Comparison of ENCODE assay signal across 24 cellular contexts in genomic region chr12:53187145-53187899, GRCh38. TPM values are rescaled to one million over a fixed set of nuclear protein-coding genes. Genes with fewer than 3 reads are reported as not detected.
DNase-seq lines count a peak whose midpoint lies in the region; TF ChIP-seq lines count a peak whose summit lies in the region.
"Had no signal": no experiment of that assay in that cellular context is flagged by ENCODE, and none has a peak within 500 bp of the region (broad histone marks: within the 10 kb centered on the region; RNA-seq: fewer than 3 reads in every experiment).

No MANE protein-coding gene starts in this region.

- H2BK20ac ChIP-seq in H9 (ENCODE audit: low read depth, low read length, poor library complexity, severe bottlenecking), result no peak overlapping the region

- no peak overlapping the region for H4K12ac ChIP-seq in trophoblast cell (ENCODE audit: low read depth, low read length)

- no peaks in the 10 kb centered on the region for H3K27me3 ChIP-seq in trophoblast cell (ENCODE audit: insufficient read depth, low read length)
- H3K27me3 ChIP-seq in H9 (ENCODE audit: insufficient read depth, low read length), result no peaks in the 10 kb centered on the region
- H3K27me3 ChIP-seq: suprapubic skin, upper lobe of right lung had no signal

- no peak overlapping the region for H3K4me3 Mint-ChIP-seq in chondrocyte (ENCODE audit: unreplicated experiment)
- H3K4me3 Mint-ChIP-seq in H9, result no peak overlapping the region
- H3K4me3 Mint-ChIP-seq: activated T-helper 1 cell treated with anti-CD3 and anti-CD28 coated beads, Interleukin-12 subunit alpha, Interleukin-12 subunit beta, Interleukin-2, Interleukin-4 antibody, amounts not matched to agents 30 ng/mL and 10 ng/mL and 1 ng/mL, durations not matched to agents 14 hours and 24 hours and 36 hours; immature natural killer cell; stimulated activated memory B cell treated with anti-CD40 and anti-IgM and Interleukin-4, amounts not matched to agents 10 μg/mL and 1 μg/mL and 100 μg/mL, for 72 hours; T-helper 1 cell treated with Interleukin-12 subunit alpha and Interleukin-12 subunit beta and Interleukin-4 antibody, amounts not matched to agents 30 μg/mL and 1 μg/mL, for 36 hours had no signal

- H4K20me1 ChIP-seq in H9 (ENCODE audit: control insufficient read depth, insufficient read depth, insufficient read length), result no peaks in the 10 kb centered on the region

- DNase-seq in activated CD8-positive, alpha-beta memory T cell treated with anti-CD3 and anti-CD28 coated beads for 24 hours, result peak; percentile 41
- DNase-seq in activated CD8-positive, alpha-beta memory T cell treated with anti-CD3 and anti-CD28 coated beads, Interleukin-2, amount 50 U/mL, for 4 hours, result no peak
- DNase-seq in ELF-1 (ENCODE audit: low read depth, low spot score) (peak; percentile 48), chondrocyte (ENCODE audit: low spot score) (no peak), trophoblast cell (peak; percentile 98 to 99), KBM-7 (no peak), CD1c-positive myeloid dendritic cell (ENCODE audit: extremely low spot score) (no peak), H9 (no peak)
- DNase-seq: activated naive CD4-positive, alpha-beta T cell treated with Interleukin-2 at 50 U/mL for 16 hours; amygdala; COR-L47; immature natural killer cell; IMR-90; NCI-H146; NCI-H2107; Right ventricle myocardium superior; stimulated activated CD4-positive, alpha-beta T cell treated with anti-CD3 and anti-CD28 coated beads, Interleukin-15, amount 100 ng/mL, for 24 hours; upper lobe of right lung had no signal

- WGBS in trophoblast cell (ENCODE audit: extremely low coverage, insufficient coverage, insufficient read length), result no CpG with 5 or more reads among the region's 15 CpGs
- no CpG with 5 or more reads among the region's 15 CpGs for WGBS in H9 (ENCODE audit: extremely low coverage, insufficient read length, low lambda C conversion rate)

- H3K9me3 Mint-ChIP-seq in chondrocyte (ENCODE audit: low read depth) (no peaks in the 10 kb centered on the region), H9 (no peaks in the 10 kb centered on the region)
- H3K9me3 Mint-ChIP-seq: activated T-helper 1 cell treated with anti-CD3 and anti-CD28 coated beads, Interleukin-12 subunit alpha, Interleukin-12 subunit beta, Interleukin-2, Interleukin-4 antibody, amounts not matched to agents 30 ng/mL and 10 ng/mL and 1 ng/mL, durations not matched to agents 14 hours and 24 hours and 36 hours; immature natural killer cell; stimulated activated memory B cell treated with anti-CD40 and anti-IgM and Interleukin-4, amounts not matched to agents 10 μg/mL and 1 μg/mL and 100 μg/mL, for 72 hours; T-helper 1 cell treated with Interleukin-12 subunit alpha and Interleukin-12 subunit beta and Interleukin-4 antibody, amounts not matched to agents 30 μg/mL and 1 μg/mL, for 36 hours had no signal

- H3K18ac ChIP-seq in trophoblast cell (ENCODE audit: low read length) (no peak overlapping the region), H9 (ENCODE audit: insufficient read length, low read depth, low read length) (no peak overlapping the region)

- H2BK120ac ChIP-seq in trophoblast cell (ENCODE audit: insufficient read depth, low read length, poor library complexity) (no peak overlapping the region), H9 (ENCODE audit: low read depth, low read length, poor library complexity, severe bottlenecking) (no peak overlapping the region)

- H2BK12ac ChIP-seq in trophoblast cell (ENCODE audit: low read length), result no peak overlapping the region
- H2BK12ac ChIP-seq in H9 (ENCODE audit: insufficient read length, low read depth, low read length), result no peak overlapping the region

- H3K27me3 Mint-ChIP-seq in chondrocyte (ENCODE audit: low read depth) (no peaks in the 10 kb centered on the region), H9 (ENCODE audit: low read depth) (peaks cover 16% of the 10 kb centered on the region)
- H3K27me3 Mint-ChIP-seq: stimulated activated memory B cell treated with anti-CD40 and anti-IgM and Interleukin-4, amounts not matched to agents 10 μg/mL and 1 μg/mL and 100 μg/mL, for 72 hours had no signal

- H3K36me3 Mint-ChIP-seq in chondrocyte (ENCODE audit: low read depth) (peaks cover 29% of the 10 kb centered on the region), H9 (ENCODE audit: insufficient read depth in 1 of 3, low read depth in 3 of 3) (peaks cover 34 to 56% (median 49%) of the 10 kb centered on the region in 3 experiments; a peak in 6 of 7 replicates)

- H3K36me3 ChIP-seq in trophoblast cell (ENCODE audit: control insufficient read depth in 1 of 2, insufficient read depth in 2 of 2, low read length in 2 of 2), result peaks cover 27 to 47% of the 10 kb centered on the region in 2 experiments

- H2BK15ac ChIP-seq in H9 (ENCODE audit: low read depth, low read length), result no peak overlapping the region

- H4K8ac ChIP-seq in trophoblast cell (ENCODE audit: low read depth, low read length) (no peak overlapping the region), H9 (replicated peaks; ENCODE audit: insufficient read length, low read depth, low read length) (no peak overlapping the region)

- H2AFZ ChIP-seq in trophoblast cell (ENCODE audit: insufficient read depth, low read length, poor library complexity), result no peak overlapping the region
- no peak overlapping the region for H2AFZ ChIP-seq in H9 (ENCODE audit: low read length)

- in situ Hi-C loops in KBM-7 (cut with MboI; ENCODE audit: low pct_unique_long_range_greater_than_20kb, low sequenced_read_pairs), result no loop called here

- no peak overlapping the region for H3K23ac ChIP-seq in trophoblast cell (ENCODE audit: low read length)
- no peak overlapping the region for H3K23ac ChIP-seq in H9 (ENCODE audit: insufficient read length, low read depth, low read length)

- H4K91ac ChIP-seq in trophoblast cell (ENCODE audit: low read depth, low read length), result no peak overlapping the region
- no peak overlapping the region for H4K91ac ChIP-seq in H9 (ENCODE audit: insufficient read length, low read depth, low read length)

- no peak overlapping the region for H3T11ph ChIP-seq in H9 (ENCODE audit: low read length)

- H3K4ac ChIP-seq in trophoblast cell (ENCODE audit: low read depth, low read length) (no peak overlapping the region), H9 (ENCODE audit: low read depth, low read length) (no peak overlapping the region)

- TF ChIP-seq CTCF in chondrocyte (IDR thresholded peaks at IDR 0.05), result no peak
- TF ChIP-seq CTCF in H9 (conservative IDR thresholded peaks at IDR 0.05), result no peak

- no peak overlapping the region for H3K4me2 ChIP-seq in trophoblast cell (ENCODE audit: low read length)
- H3K4me2 ChIP-seq in H9 (ENCODE audit: insufficient read depth, insufficient read length, low read length), result no peak overlapping the region

- no peak overlapping the region for H3K4me3 ChIP-seq in trophoblast cell (ENCODE audit: low read depth, low read length)
- H3K4me3 ChIP-seq: suprapubic skin, upper lobe of right lung had no signal

- H3K27ac Mint-ChIP-seq in chondrocyte (ENCODE audit: unreplicated experiment) (peak overlapping the region; percentile 22), H9 (no peak overlapping the region)
- H3K27ac Mint-ChIP-seq: activated T-helper 1 cell treated with anti-CD3 and anti-CD28 coated beads, Interleukin-12 subunit alpha, Interleukin-12 subunit beta, Interleukin-2, Interleukin-4 antibody, amounts not matched to agents 30 ng/mL and 10 ng/mL and 1 ng/mL, durations not matched to agents 14 hours and 24 hours and 36 hours; stimulated activated memory B cell treated with anti-CD40 and anti-IgM and Interleukin-4, amounts not matched to agents 10 μg/mL and 1 μg/mL and 100 μg/mL, for 72 hours; T-helper 1 cell treated with Interleukin-12 subunit alpha and Interleukin-12 subunit beta and Interleukin-4 antibody, amounts not matched to agents 30 μg/mL and 1 μg/mL, for 36 hours had no signal

- H3K14ac ChIP-seq in trophoblast cell (ENCODE audit: low read length) (no peak overlapping the region), H9 (ENCODE audit: insufficient read depth, low read length) (no peak overlapping the region)

- peaks cover 5% of the 10 kb centered on the region for H3K9me3 ChIP-seq in trophoblast cell (ENCODE audit: insufficient read depth, low read depth, low read length)
- H3K9me3 ChIP-seq in H9 (ENCODE audit: control insufficient read depth, low read depth, low read length), result no peaks in the 10 kb centered on the region
- H3K9me3 ChIP-seq: suprapubic skin, upper lobe of right lung had no signal

- no peaks in the 10 kb centered on the region for H3K23me2 ChIP-seq in H9 (ENCODE audit: insufficient read length, low read depth, low read length, poor library complexity, severe bottlenecking)

- peaks cover 2% of the 10 kb centered on the region for H3K79me1 ChIP-seq in trophoblast cell (ENCODE audit: low read length)
- no peaks in the 10 kb centered on the region for H3K79me1 ChIP-seq in H9 (ENCODE audit: insufficient read depth, low read depth, low read length, poor library complexity, severe bottlenecking)

- no peak overlapping the region for H3K56ac ChIP-seq in H9 (ENCODE audit: insufficient read length, low read depth, low read length)

- H3K27ac ChIP-seq in trophoblast cell (ENCODE audit: low read depth, low read length) (peak overlapping the region; percentile 29), H9 (ENCODE audit: insufficient read length, low read depth, low read length) (no peak overlapping the region)
- H3K27ac ChIP-seq: epithelial cell of prostate, suprapubic skin, upper lobe of right lung had no signal

- H4K5ac ChIP-seq in H9 (ENCODE audit: insufficient read length, low read depth, low read length), result no peak overlapping the region

- H2BK5ac ChIP-seq in trophoblast cell (ENCODE audit: low read depth, low read length, poor library complexity), result no peak overlapping the region
- no peak overlapping the region for H2BK5ac ChIP-seq in H9 (ENCODE audit: insufficient read length, low read length)

- H3K4me1 ChIP-seq in trophoblast cell (ENCODE audit: control insufficient read depth in 1 of 2, insufficient read depth in 2 of 2, low read length in 2 of 2) (peaks cover 9 to 23% of the 10 kb centered on the region in 2 experiments), H9 (ENCODE audit: insufficient read depth, low read length) (no peaks in the 10 kb centered on the region)

- peaks cover 19% of the 10 kb centered on the region for H3K4me1 Mint-ChIP-seq in chondrocyte (ENCODE audit: low read depth)
- peaks cover 14 to 15% of the 10 kb centered on the region in 2 experiments for H3K4me1 Mint-ChIP-seq in H9

- no peak overlapping the region for H2AK5ac ChIP-seq in trophoblast cell (ENCODE audit: low read length)
- H2AK5ac ChIP-seq in H9 (ENCODE audit: insufficient read length, low read length), result no peak overlapping the region

- H3K79me2 ChIP-seq in trophoblast cell (ENCODE audit: control insufficient read depth, insufficient read depth, low read length, poor library complexity) (no peaks in the 10 kb centered on the region), H9 (ENCODE audit: insufficient read depth, low read length) (no peaks in the 10 kb centered on the region)

- H3K9ac ChIP-seq in trophoblast cell (ENCODE audit: low read length) (no peak overlapping the region), H9 (ENCODE audit: extremely low read depth, insufficient read length, low read length) (no peak overlapping the region)

RNA-seq across cellular contexts. Expression of gene CSAD, which starts 6.6 kb away (rescaled TPM):
- total RNA-seq in chondrocyte, result 24.3 to 34.6 TPM (median 27.1 TPM) in 3 replicates
- 8.8 and 9.2 TPM in 2 replicates for polyA plus RNA-seq in trophoblast cell (2013)
- 7.4 and 7.7 TPM in 2 replicates for total RNA-seq in H9 (2021)

RNA-seq across cellular contexts. Expression of gene ZNF740, which starts 6.8 kb away (rescaled TPM):
- total RNA-seq in chondrocyte, result 27.3 to 36.7 TPM (median 28.0 TPM) in 3 replicates
- 7.0 and 7.6 TPM in 2 replicates for polyA plus RNA-seq in trophoblast cell (2013)
- 41.2 and 47.2 TPM in 2 replicates for total RNA-seq in H9 (2021)

RNA-seq across cellular contexts. Expression of gene ITGB7, which starts 19.7 kb away (rescaled TPM):
- total RNA-seq in chondrocyte (0.37 to 0.46 TPM in 2 of 3 replicates, not detected in the other), H9 (2021) (0.26 and 0.39 TPM in 2 replicates)
- 0.11 and 0.12 TPM in 2 replicates for polyA plus RNA-seq in trophoblast cell (2013)
- polyA plus RNA-seq: neural cell had no signal

RNA-seq across cellular contexts. Expression of gene RARG, which starts 44.7 kb away (rescaled TPM):
- total RNA-seq in chondrocyte (19.4 to 30.0 TPM (median 21.7 TPM) in 3 replicates), H9 (2021) (42.6 and 43.7 TPM in 2 replicates)
- 9.8 and 10.0 TPM in 2 replicates for polyA plus RNA-seq in trophoblast cell (2013)

Comparison
In these comparisons a context has a peak if more than half of its experiments do, and no peak if none do; other contexts are left out.
1. DNase-seq: peak in activated CD8-positive, alpha-beta memory T cell treated with anti-CD3 and anti-CD28 coated beads for 24 hours (single experiment), ELF-1 (single experiment) and trophoblast cell (2 of 2); none in activated CD8-positive, alpha-beta memory T cell treated with anti-CD3 and anti-CD28 coated beads, Interleukin-2, amount 50 U/mL, for 4 hours (single experiment), chondrocyte (single experiment), KBM-7 (single experiment), CD1c-positive myeloid dendritic cell (single experiment) and H9 (single experiment).